Comparison of ENCODE assay signal across 8 cellular contexts in the genomic region with DNA sequence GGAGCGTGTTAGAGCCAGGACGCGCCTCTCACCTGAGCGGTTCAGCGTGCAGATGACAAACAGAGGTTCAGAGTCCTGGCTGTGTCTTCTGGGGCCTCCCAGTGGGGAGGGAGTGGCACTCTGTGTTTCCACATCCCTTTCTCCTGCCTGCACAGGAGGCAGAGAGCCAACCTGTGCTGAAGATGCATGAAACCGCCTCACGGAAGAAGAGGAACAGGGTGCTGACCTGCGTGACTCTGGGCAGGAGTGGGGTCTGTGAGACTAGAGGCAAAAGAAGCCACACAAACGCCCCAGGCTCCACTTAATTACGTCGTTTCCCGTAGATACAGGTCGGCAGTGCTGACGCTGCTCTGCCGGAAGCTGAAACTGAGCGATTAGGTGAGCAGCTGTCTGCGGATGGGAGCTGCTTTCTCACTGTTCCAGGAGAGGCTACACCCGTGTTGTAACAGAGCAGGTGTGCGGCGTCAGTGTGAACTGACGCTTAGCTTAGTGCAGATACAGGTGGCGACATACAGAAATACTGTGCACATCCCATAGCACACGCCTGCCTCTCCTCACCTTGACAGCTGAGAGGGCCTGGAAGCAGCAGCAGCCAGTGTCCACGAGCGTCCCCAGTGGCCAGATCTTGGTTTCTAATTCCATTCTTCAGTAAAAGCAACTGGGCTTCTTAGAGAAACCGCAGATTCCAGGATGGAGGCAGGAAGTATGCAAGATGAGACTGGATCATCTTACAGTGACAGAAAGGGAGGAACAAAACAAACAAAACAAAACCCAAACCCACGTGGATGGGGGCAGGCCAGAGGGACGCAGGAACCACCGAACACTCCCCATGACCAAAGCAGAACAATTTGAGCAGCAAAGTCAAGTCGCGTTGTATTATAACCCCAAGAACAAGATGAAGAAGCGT. TPM values are rescaled to one million over a fixed set of nuclear protein-coding genes. Genes with fewer than 3 reads are reported as not detected.
DNase-seq lines count a peak whose midpoint lies in the region; ATAC-seq and TF ChIP-seq lines count a peak whose summit lies in the region.

No MANE protein-coding gene starts in this region.

- H2AK5ac ChIP-seq in mesenchymal stem cell (ENCODE audit: low read length, severe bottlenecking) = peak overlapping the region; percentile 18

- H3K27me3 ChIP-seq in BE2C = no peaks in the 10 kb centered on the region
- H3K27me3 ChIP-seq in mesenchymal stem cell (ENCODE audit: control insufficient read depth in 1 of 2, insufficient read depth in 1 of 2, low read length in 2 of 2) = peaks cover 15 to 81% of the 10 kb centered on the region in 2 experiments
- H3K27me3 ChIP-seq in uterus = no peaks in the 10 kb centered on the region

- H3K9me3 ChIP-seq in BE2C = no peaks in the 10 kb centered on the region
- H3K9me3 ChIP-seq in mesenchymal stem cell (ENCODE audit: control insufficient read depth, low read length) = peaks cover 7% of the 10 kb centered on the region
- no peaks in the 10 kb centered on the region for H3K9me3 ChIP-seq in uterus

- H3K36me3 ChIP-seq in BE2C (no peaks in the 10 kb centered on the region), mesenchymal stem cell (ENCODE audit: control insufficient read depth in 1 of 2, insufficient read depth in 2 of 2, low read depth in 1 of 2, low read length in 2 of 2) (no peaks in the 10 kb centered on the region), uterus (no peaks in the 10 kb centered on the region)

- no peak overlapping the region for H3K14ac ChIP-seq in mesenchymal stem cell (ENCODE audit: low read length in 2 of 2)

- 65% methylated on average over 32 of the region's 32 CpGs for WGBS in mesenchymal stem cell

- H2AFZ ChIP-seq in mesenchymal stem cell (ENCODE audit: low read depth, low read length) = no peak overlapping the region

- H3K27me3 Mint-ChIP-seq in stimulated activated memory B cell treated with anti-CD40 and anti-IgM and Interleukin-4, amounts not matched to agents 10 μg/mL and 1 μg/mL and 100 μg/mL, for 72 hours = peaks cover 32% of the 10 kb centered on the region

- H3K4me1 ChIP-seq in BE2C (peaks cover 19% of the 10 kb centered on the region), mesenchymal stem cell (ENCODE audit: control insufficient read depth, insufficient read depth, low read depth, low read length) (peaks cover 18% of the 10 kb centered on the region), uterus (no peaks in the 10 kb centered on the region)

- no peak overlapping the region for H3K4me2 ChIP-seq in mesenchymal stem cell (ENCODE audit: low read length, poor library complexity, severe bottlenecking)

- no peak overlapping the region for H3K27ac Mint-ChIP-seq in stimulated activated memory B cell treated with anti-CD40 and anti-IgM and Interleukin-4, amounts not matched to agents 10 μg/mL and 1 μg/mL and 100 μg/mL, for 72 hours

- H3K36me3 Mint-ChIP-seq in stimulated activated memory B cell treated with anti-CD40 and anti-IgM and Interleukin-4, amounts not matched to agents 10 μg/mL and 1 μg/mL and 100 μg/mL, for 72 hours = no peaks in the 10 kb centered on the region

- H3K4me1 Mint-ChIP-seq in stimulated activated memory B cell treated with anti-CD40 and anti-IgM and Interleukin-4, amounts not matched to agents 10 μg/mL and 1 μg/mL and 100 μg/mL, for 72 hours = no peaks in the 10 kb centered on the region

- H2BK5ac ChIP-seq in mesenchymal stem cell (ENCODE audit: low read depth, low read length, poor library complexity, severe bottlenecking) = no peak overlapping the region

- H3K9me3 Mint-ChIP-seq in stimulated activated memory B cell treated with anti-CD40 and anti-IgM and Interleukin-4, amounts not matched to agents 10 μg/mL and 1 μg/mL and 100 μg/mL, for 72 hours = no peaks in the 10 kb centered on the region

- H2BK12ac ChIP-seq in mesenchymal stem cell (ENCODE audit: low read length in 2 of 2) = no peak overlapping the region

- no peak overlapping the region for H3K18ac ChIP-seq in mesenchymal stem cell (ENCODE audit: low read depth in 1 of 2, low read length in 2 of 2)

- no peak overlapping the region for H3K23ac ChIP-seq in mesenchymal stem cell (ENCODE audit: low read length in 2 of 2)

- H4K91ac ChIP-seq in mesenchymal stem cell (ENCODE audit: low read length) = peak overlapping the region; percentile 44

- H3K9ac ChIP-seq in mesenchymal stem cell (ENCODE audit: low read length) = no peak overlapping the region

- H4K8ac ChIP-seq in mesenchymal stem cell (ENCODE audit: low read length) = no peak overlapping the region

- intact Hi-C loops in uterus (cut with DNase I; ENCODE audit: low total_unique reads) = no loop called here

- H3K27ac ChIP-seq in coronary artery (no peak overlapping the region), mesenchymal stem cell (ENCODE audit: low read length, poor library complexity, severe bottlenecking) (no peak overlapping the region), uterus (no peak overlapping the region)

- peak; percentile 94 for TF ChIP-seq CTCF in BE2C (IDR thresholded peaks at IDR 0.05; ENCODE audit: low read depth, low read length)
- peak; percentile 29 for TF ChIP-seq CTCF in coronary artery (IDR thresholded peaks at IDR 0.05)
- peak in 2 of 4 experiments; percentile 14 for TF ChIP-seq CTCF in uterus (IDR thresholded peaks at IDR 0.05)

- H2BK15ac ChIP-seq in mesenchymal stem cell (ENCODE audit: low read depth, poor library complexity, severe bottlenecking) = no peak overlapping the region

- no peak overlapping the region for H3K4me3 Mint-ChIP-seq in stimulated activated memory B cell treated with anti-CD40 and anti-IgM and Interleukin-4, amounts not matched to agents 10 μg/mL and 1 μg/mL and 100 μg/mL, for 72 hours

- H3K4me3 ChIP-seq in BE2C (ENCODE audit: low read depth, low read length) = peak overlapping the region; percentile 63
- no peak overlapping the region for H3K4me3 ChIP-seq in coronary artery
- H3K4me3 ChIP-seq in mesenchymal stem cell (ENCODE audit: insufficient read depth in 1 of 2, low read depth in 1 of 2, low read length in 2 of 2) = no peak overlapping the region
- no peak overlapping the region for H3K4me3 ChIP-seq in uterus

- peak; percentile 86 for ATAC-seq in HG02642 (IDR thresholded peaks at IDR 0.05; ENCODE audit: poor library complexity, unreplicated experiment)
- ATAC-seq in stimulated activated memory B cell treated with anti-CD40 and anti-IgM and Interleukin-4, amounts not matched to agents 10 μg/mL and 1 μg/mL and 100 μg/mL, for 72 hours = no peak

- DNase-seq in BE2C = peak; percentile 72
- DNase-seq in NCI-H526 (lab: John Stamatoyannopoulos, UW) = peak; percentile 94 to 95
- DNase-seq in coronary artery (ENCODE audit: low spot score) = no peak
- DNase-seq in mesenchymal stem cell = peak; percentile 73
- no peak for DNase-seq in activated CD4-positive, CD25-positive, alpha-beta regulatory T cell treated with anti-CD3 and anti-CD28 coated beads, Interleukin-2, amount 50 U/mL, for 72 hours
- no peak for DNase-seq in uterus

- no peak overlapping the region for H2BK120ac ChIP-seq in mesenchymal stem cell (ENCODE audit: low read depth, low read length)

- no peak overlapping the region for H3K4ac ChIP-seq in mesenchymal stem cell (ENCODE audit: low read depth in 1 of 2, low read length in 2 of 2)

- TF ChIP-seq POLR2A in uterus (IDR thresholded peaks at IDR 0.05) = no peak

- no peaks in the 10 kb centered on the region for H3K79me1 ChIP-seq in mesenchymal stem cell (replicated peaks; ENCODE audit: low read length, poor library complexity, severe bottlenecking)

RNA-seq across cellular contexts. Expression of a gene that starts 37.7 kb away (rescaled TPM):
- polyA plus RNA-seq in BE2C (2012; ENCODE audit: insufficient read depth, insufficient read length, low read depth) = 35.5 TPM
- 0.22 TPM for polyA plus RNA-seq in mesenchymal stem cell (2013, experiment 1 of 2)
- 0.07 TPM for polyA plus RNA-seq in mesenchymal stem cell (2013, experiment 2 of 2)
- 100 to 1,000 TPM in 1 of 4 donors, 10 to 100 TPM in 3; 25.0 to 103 (median 61.0) TPM for total RNA-seq in uterus

Comparison
In these comparisons a context has a peak if more than half of its experiments do, and no peak if none do; other contexts are left out.
1. DNase-seq: peak in BE2C (single experiment), NCI-H526 (2 of 2) and mesenchymal stem cell (single experiment); none in coronary artery (single experiment), activated CD4-positive, CD25-positive, alpha-beta regulatory T cell treated with anti-CD3 and anti-CD28 coated beads, Interleukin-2, amount 50 U/mL, for 72 hours (single experiment) and uterus (0 of 2).